18 cellular contexts compared by ENCODE assay signal in genomic region chr18:49183921-49184320, GRCh38.
"Had no signal": no experiment of that assay in that cellular context is flagged by ENCODE, and none has a peak within 500 bp of the region (broad histone marks: within the 10 kb centered on the region; RNA-seq: fewer than 3 reads in every experiment).

No MANE protein-coding gene starts in this region.

- H3K36me3 Mint-ChIP-seq: natural killer cell had no signal

- H3K9me3 ChIP-seq: stomach, thoracic aorta, upper lobe of right lung had no signal

- H3K4me3 Mint-ChIP-seq: activated naive CD8-positive, alpha-beta T cell treated with anti-CD3 and anti-CD28 coated beads, Interleukin-2, amount 50 U/mL, for 24 hours; activated T-helper 17 cell treated with anti-CD3 and anti-CD28 coated beads, Interleukin-2, amount 50 U/mL, for 72 hours; dendritic cell treated with granulocyte-macrophage colony-stimulating factor and Interleukin-4, amounts not matched to agents 40 ng/mL and 50 ng/mL, for 4 days; memory B cell; natural killer cell had no signal

- H3K36me3 ChIP-seq: stomach, thoracic aorta, upper lobe of right lung had no signal

- H3K9me3 Mint-ChIP-seq: activated naive CD8-positive, alpha-beta T cell treated with anti-CD3 and anti-CD28 coated beads, Interleukin-2, amount 50 U/mL, for 24 hours; activated T-helper 17 cell treated with anti-CD3 and anti-CD28 coated beads, Interleukin-2, amount 50 U/mL, for 72 hours; dendritic cell treated with granulocyte-macrophage colony-stimulating factor and Interleukin-4, amounts not matched to agents 40 ng/mL and 50 ng/mL, for 4 days; natural killer cell had no signal

- H3K27ac Mint-ChIP-seq: activated naive CD8-positive, alpha-beta T cell treated with anti-CD3 and anti-CD28 coated beads, Interleukin-2, amount 50 U/mL, for 24 hours; activated T-helper 17 cell treated with anti-CD3 and anti-CD28 coated beads, Interleukin-2, amount 50 U/mL, for 72 hours; dendritic cell treated with granulocyte-macrophage colony-stimulating factor and Interleukin-4, amounts not matched to agents 40 ng/mL and 50 ng/mL, for 4 days; memory B cell; natural killer cell had no signal

- H3K27ac ChIP-seq: epithelial cell of prostate, stomach, thoracic aorta, upper lobe of right lung, VCaP had no signal

- H3K27me3 Mint-ChIP-seq: activated naive CD8-positive, alpha-beta T cell treated with anti-CD3 and anti-CD28 coated beads, Interleukin-2, amount 50 U/mL, for 24 hours; activated T-helper 17 cell treated with anti-CD3 and anti-CD28 coated beads, Interleukin-2, amount 50 U/mL, for 72 hours; memory B cell had no signal

- H3K27me3 ChIP-seq: stomach, upper lobe of right lung had no signal

- H3K4me3 ChIP-seq: stomach, thoracic aorta, upper lobe of right lung had no signal

- DNase-seq: activated CD4-positive, alpha-beta T cell treated with anti-CD3 and anti-CD28 coated beads for 1 hour; activated CD4-positive, alpha-beta T cell treated with anti-CD3 and anti-CD28 coated beads, Interleukin-2, amount 50 U/mL, for 4 hours; activated naive CD4-positive, alpha-beta T cell treated with Interleukin-2 at 50 U/mL for 16 hours; activated naive CD8-positive, alpha-beta T cell treated with anti-CD3 and anti-CD28 coated beads, Interleukin-2, amount 50 U/mL, for 24 hours; aorta; hypothalamus; kidney glomerular epithelial cell; left ventricle myocardium superior; natural killer cell; nucleus accumbens; stomach; upper lobe of right lung had no signal

- ATAC-seq: activated naive CD8-positive, alpha-beta T cell treated with anti-CD3 and anti-CD28 coated beads, Interleukin-2, amount 50 U/mL, for 24 hours; activated T-helper 17 cell treated with anti-CD3 and anti-CD28 coated beads, Interleukin-2, amount 50 U/mL, for 72 hours; left ventricle myocardium superior; natural killer cell; upper lobe of right lung had no signal
